Comparison of ENCODE assay signal across 1 cellular context in genomic region chr1:20119351-20119750, GRCh38.
TF ChIP-seq lines count a peak whose summit lies in the region.

Gene PLA2G2D, minus strand, starts transcription at chr1:20119536. Its CDS starts 38 bp downstream, at chr1:20119498.

TF ChIP-seq in GM12878, 131 proteins besides CTCF, POLR2A, EP300 and RAD21 (continued from another document):
- TF ChIP-seq, protein P1, sequence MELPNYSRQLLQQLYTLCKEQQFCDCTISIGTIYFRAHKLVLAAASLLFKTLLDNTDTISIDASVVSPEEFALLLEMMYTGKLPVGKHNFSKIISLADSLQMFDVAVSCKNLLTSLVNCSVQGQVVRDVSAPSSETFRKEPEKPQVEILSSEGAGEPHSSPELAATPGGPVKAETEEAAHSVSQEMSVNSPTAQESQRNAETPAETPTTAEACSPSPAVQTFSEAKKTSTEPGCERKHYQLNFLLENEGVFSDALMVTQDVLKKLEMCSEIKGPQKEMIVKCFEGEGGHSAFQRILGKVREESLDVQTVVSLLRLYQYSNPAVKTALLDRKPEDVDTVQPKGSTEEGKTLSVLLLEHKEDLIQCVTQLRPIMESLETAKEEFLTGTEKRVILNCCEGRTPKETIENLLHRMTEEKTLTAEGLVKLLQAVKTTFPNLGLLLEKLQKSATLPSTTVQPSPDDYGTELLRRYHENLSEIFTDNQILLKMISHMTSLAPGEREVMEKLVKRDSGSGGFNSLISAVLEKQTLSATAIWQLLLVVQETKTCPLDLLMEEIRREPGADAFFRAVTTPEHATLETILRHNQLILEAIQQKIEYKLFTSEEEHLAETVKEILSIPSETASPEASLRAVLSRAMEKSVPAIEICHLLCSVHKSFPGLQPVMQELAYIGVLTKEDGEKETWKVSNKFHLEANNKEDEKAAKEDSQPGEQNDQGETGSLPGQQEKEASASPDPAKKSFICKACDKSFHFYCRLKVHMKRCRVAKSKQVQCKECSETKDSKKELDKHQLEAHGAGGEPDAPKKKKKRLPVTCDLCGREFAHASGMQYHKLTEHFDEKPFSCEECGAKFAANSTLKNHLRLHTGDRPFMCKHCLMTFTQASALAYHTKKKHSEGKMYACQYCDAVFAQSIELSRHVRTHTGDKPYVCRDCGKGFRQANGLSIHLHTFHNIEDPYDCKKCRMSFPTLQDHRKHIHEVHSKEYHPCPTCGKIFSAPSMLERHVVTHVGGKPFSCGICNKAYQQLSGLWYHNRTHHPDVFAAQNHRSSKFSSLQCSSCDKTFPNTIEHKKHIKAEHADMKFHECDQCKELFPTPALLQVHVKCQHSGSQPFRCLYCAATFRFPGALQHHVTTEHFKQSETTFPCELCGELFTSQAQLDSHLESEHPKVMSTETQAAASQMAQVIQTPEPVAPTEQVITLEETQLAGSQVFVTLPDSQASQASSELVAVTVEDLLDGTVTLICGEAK (IDR thresholded peaks at IDR 0.05; ENCODE audit: borderline replicate concordance) = no peak
- TF ChIP-seq NBN (IDR thresholded peaks at IDR 0.05) (no peak), PML (IDR thresholded peaks at IDR 0.05; ENCODE audit: low read length) (no peak), SMARCA5 (IDR thresholded peaks at IDR 0.05) (no peak), POLR2AphosphoS2 (IDR thresholded peaks at IDR 0.05; ENCODE audit: low read depth, low read length) (no peak), NFXL1 (IDR thresholded peaks at IDR 0.05; ENCODE audit: borderline replicate concordance) (no peak), SPI1 (IDR thresholded peaks at IDR 0.05; ENCODE audit: borderline replicate concordance, insufficient read depth, low read depth, low read length) (peak; percentile 77; the same call in 1 of the 2 replicates), SP1 (IDR thresholded peaks at IDR 0.05; ENCODE audit: low read depth, low read length) (no peak), ZZZ3 (IDR thresholded peaks at IDR 0.05; ENCODE audit: control insufficient read depth, insufficient read length, low read depth) (no peak), MXI1 (IDR thresholded peaks at IDR 0.05; ENCODE audit: low read depth, low read length) (no peak), RCOR1 (conservative IDR thresholded peaks at IDR 0.05; ENCODE audit: low read depth, low read length) (no peak), BRCA1 (IDR thresholded peaks at IDR 0.05; ENCODE audit: low read depth, low read length) (no peak), ATF3 (IDR thresholded peaks at IDR 0.05; ENCODE audit: borderline replicate concordance, extremely low read depth, low read depth, low read length) (no peak), CBFB (IDR thresholded peaks at IDR 0.05; ENCODE audit: low read depth) (no peak), POLR2AphosphoS5 (IDR thresholded peaks at IDR 0.05; ENCODE audit: low read length) (no peak), YBX1 (IDR thresholded peaks at IDR 0.05) (no peak), IRF5 (IDR thresholded peaks at IDR 0.05; ENCODE audit: borderline replicate concordance) (no peak)
- TF ChIP-seq, protein P2, sequence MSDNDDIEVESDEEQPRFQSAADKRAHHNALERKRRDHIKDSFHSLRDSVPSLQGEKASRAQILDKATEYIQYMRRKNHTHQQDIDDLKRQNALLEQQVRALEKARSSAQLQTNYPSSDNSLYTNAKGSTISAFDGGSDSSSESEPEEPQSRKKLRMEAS (IDR thresholded peaks at IDR 0.05; ENCODE audit: low read depth, low read length) = no peak
TF ChIP-seq in GM12878: peak in this region for 3.
